In genomic region chr6:53306819-53307347, GRCh38 we compare ENCODE assay signal across 8 cellular contexts. TPM values are rescaled to one million over a fixed set of nuclear protein-coding genes. Genes with fewer than 3 reads are reported as not detected.
DNase-seq lines count a peak whose midpoint lies in the region; ATAC-seq lines count a peak whose summit lies in the region.

No MANE protein-coding gene starts in this region.

- H3K27me3 Mint-ChIP-seq in activated T-cell treated with anti-CD3 and anti-CD28 coated beads, Interleukin-2, amount 50 U/mL, for 4 hours (ENCODE audit: low read depth) = no peaks in the 10 kb centered on the region

- no peaks in the 10 kb centered on the region for H3K9me3 Mint-ChIP-seq in activated T-cell treated with anti-CD3 and anti-CD28 coated beads, Interleukin-2, amount 50 U/mL, for 4 hours

- DNase-seq in ACHN (peak; percentile 69), GM19238 (ENCODE audit: insufficient read length, low spot score) (peak; percentile 17), GOT3 (lab: John Stamatoyannopoulos, UW) (no peak), T-helper 9 cell (no peak), DMS 273 treated with DMSO at 0.1 percent for 48 hours (lab: John Stamatoyannopoulos, UW) (no peak)
- DNase-seq in activated T-cell treated with anti-CD3 and anti-CD28 coated beads, Interleukin-2, amount 50 U/mL, for 4 hours = no peak
- DNase-seq in stimulated activated CD4-positive, alpha-beta T cell treated with anti-CD3 and anti-CD28 coated beads, Interleukin-2, amount 100 ng/mL, for 48 hours = peak; percentile 28 to 32

- peaks cover 7% of the 10 kb centered on the region for H3K36me3 Mint-ChIP-seq in activated T-cell treated with anti-CD3 and anti-CD28 coated beads, Interleukin-2, amount 50 U/mL, for 4 hours (ENCODE audit: insufficient read depth)

- H3K4me1 Mint-ChIP-seq in activated T-cell treated with anti-CD3 and anti-CD28 coated beads, Interleukin-2, amount 50 U/mL, for 4 hours (ENCODE audit: low read depth) = peaks cover 82% of the 10 kb centered on the region

- ATAC-seq in HG03196 (IDR thresholded peaks at IDR 0.05; ENCODE audit: unreplicated experiment) = peak; percentile 61
- peak; percentile 93 for ATAC-seq in activated T-cell treated with anti-CD3 and anti-CD28 coated beads, Interleukin-2, amount 50 U/mL, for 4 hours

- in situ Hi-C loops in ACHN (cut with HindIII; ENCODE audit: low pct_ligation_motif_present, low pct_unique_long_range_greater_than_20kb, low sequenced_read_pairs) = no loop called here

- no peak overlapping the region for H3K4me3 Mint-ChIP-seq in activated T-cell treated with anti-CD3 and anti-CD28 coated beads, Interleukin-2, amount 50 U/mL, for 4 hours

RNA-seq across cellular contexts. Expression of gene ELOVL5, which starts 41.9 kb away (rescaled TPM):
- total RNA-seq in activated T-cell treated with anti-CD3 and anti-CD28 coated beads, Interleukin-2, amount 50 U/mL, for 4 hours = 100 to 1,000 TPM in 2 of 3 donors, 10 to 100 TPM in 1; 89.4 to 115 (median 104) TPM

Comparison
In these comparisons a context has a peak if more than half of its experiments do, and no peak if none do; other contexts are left out.
1. DNase-seq: peak in ACHN (single experiment), GM19238 (single experiment) and stimulated activated CD4-positive, alpha-beta T cell treated with anti-CD3 and anti-CD28 coated beads, Interleukin-2, amount 100 ng/mL, for 48 hours (2 of 2); none in activated T-cell treated with anti-CD3 and anti-CD28 coated beads, Interleukin-2, amount 50 U/mL, for 4 hours (single experiment), GOT3 (single experiment), T-helper 9 cell (single experiment) and DMS 273 treated with DMSO at 0.1 percent for 48 hours (single experiment).